ENCODE assay signal across 2 cellular contexts in the genomic region with DNA sequence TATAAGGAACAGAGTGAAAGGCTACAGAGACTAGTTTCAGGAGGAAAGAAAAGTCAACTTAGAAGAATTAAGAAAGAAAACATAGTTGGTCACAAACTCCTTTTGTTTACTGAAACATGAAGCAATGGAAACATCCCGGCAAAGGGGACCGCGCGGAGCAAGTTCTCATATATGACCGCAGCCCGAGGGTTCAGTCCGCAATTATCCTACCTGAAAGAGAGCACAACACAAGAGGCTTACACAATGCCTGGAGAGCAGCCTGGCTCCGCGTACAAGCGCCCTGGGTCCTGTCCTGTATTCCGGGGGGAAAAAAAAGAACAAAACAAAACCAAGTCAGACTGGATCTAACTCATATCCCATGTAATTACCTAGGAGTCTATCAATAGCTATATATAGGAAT.
A peak's percentile ranks its signal among the peaks of the same experiment; 100 is the strongest.
TF ChIP-seq lines count a peak whose summit lies in the region.

No MANE protein-coding gene starts in this region.

TF ChIP-seq in GM23338, 12 proteins besides CTCF, POLR2A, EP300 and RAD21:
- TF ChIP-seq ZNF114 (CRISPR knock-in tag; IDR thresholded peaks at IDR 0.05) (no peak), POLR2AphosphoS5 (IDR thresholded peaks at IDR 0.05; ENCODE audit: low read depth) (no peak), CREB1 (CRISPR knock-in tag; IDR thresholded peaks at IDR 0.05; ENCODE audit: low read depth) (no peak), EZH2phosphoT487 (IDR thresholded peaks at IDR 0.05; ENCODE audit: unreplicated experiment) (no peak), STAT1 (IDR thresholded peaks at IDR 0.05; ENCODE audit: unreplicated experiment) (no peak)
- TF ChIP-seq, protein P1, sequence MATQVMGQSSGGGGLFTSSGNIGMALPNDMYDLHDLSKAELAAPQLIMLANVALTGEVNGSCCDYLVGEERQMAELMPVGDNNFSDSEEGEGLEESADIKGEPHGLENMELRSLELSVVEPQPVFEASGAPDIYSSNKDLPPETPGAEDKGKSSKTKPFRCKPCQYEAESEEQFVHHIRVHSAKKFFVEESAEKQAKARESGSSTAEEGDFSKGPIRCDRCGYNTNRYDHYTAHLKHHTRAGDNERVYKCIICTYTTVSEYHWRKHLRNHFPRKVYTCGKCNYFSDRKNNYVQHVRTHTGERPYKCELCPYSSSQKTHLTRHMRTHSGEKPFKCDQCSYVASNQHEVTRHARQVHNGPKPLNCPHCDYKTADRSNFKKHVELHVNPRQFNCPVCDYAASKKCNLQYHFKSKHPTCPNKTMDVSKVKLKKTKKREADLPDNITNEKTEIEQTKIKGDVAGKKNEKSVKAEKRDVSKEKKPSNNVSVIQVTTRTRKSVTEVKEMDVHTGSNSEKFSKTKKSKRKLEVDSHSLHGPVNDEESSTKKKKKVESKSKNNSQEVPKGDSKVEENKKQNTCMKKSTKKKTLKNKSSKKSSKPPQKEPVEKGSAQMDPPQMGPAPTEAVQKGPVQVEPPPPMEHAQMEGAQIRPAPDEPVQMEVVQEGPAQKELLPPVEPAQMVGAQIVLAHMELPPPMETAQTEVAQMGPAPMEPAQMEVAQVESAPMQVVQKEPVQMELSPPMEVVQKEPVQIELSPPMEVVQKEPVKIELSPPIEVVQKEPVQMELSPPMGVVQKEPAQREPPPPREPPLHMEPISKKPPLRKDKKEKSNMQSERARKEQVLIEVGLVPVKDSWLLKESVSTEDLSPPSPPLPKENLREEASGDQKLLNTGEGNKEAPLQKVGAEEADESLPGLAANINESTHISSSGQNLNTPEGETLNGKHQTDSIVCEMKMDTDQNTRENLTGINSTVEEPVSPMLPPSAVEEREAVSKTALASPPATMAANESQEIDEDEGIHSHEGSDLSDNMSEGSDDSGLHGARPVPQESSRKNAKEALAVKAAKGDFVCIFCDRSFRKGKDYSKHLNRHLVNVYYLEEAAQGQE (IDR thresholded peaks at IDR 0.05; ENCODE audit: unreplicated experiment), result no peak
- TF ChIP-seq, protein P2, sequence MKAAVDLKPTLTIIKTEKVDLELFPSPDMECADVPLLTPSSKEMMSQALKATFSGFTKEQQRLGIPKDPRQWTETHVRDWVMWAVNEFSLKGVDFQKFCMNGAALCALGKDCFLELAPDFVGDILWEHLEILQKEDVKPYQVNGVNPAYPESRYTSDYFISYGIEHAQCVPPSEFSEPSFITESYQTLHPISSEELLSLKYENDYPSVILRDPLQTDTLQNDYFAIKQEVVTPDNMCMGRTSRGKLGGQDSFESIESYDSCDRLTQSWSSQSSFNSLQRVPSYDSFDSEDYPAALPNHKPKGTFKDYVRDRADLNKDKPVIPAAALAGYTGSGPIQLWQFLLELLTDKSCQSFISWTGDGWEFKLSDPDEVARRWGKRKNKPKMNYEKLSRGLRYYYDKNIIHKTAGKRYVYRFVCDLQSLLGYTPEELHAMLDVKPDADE (IDR thresholded peaks at IDR 0.05), result no peak

TF ChIP-seq in HepG2, 621 proteins besides CTCF, POLR2A, EP300 and RAD21:
- no peak for TF ChIP-seq ATF1 (CRISPR knock-in tag; IDR thresholded peaks at IDR 0.05)
- TF ChIP-seq, protein P3, sequence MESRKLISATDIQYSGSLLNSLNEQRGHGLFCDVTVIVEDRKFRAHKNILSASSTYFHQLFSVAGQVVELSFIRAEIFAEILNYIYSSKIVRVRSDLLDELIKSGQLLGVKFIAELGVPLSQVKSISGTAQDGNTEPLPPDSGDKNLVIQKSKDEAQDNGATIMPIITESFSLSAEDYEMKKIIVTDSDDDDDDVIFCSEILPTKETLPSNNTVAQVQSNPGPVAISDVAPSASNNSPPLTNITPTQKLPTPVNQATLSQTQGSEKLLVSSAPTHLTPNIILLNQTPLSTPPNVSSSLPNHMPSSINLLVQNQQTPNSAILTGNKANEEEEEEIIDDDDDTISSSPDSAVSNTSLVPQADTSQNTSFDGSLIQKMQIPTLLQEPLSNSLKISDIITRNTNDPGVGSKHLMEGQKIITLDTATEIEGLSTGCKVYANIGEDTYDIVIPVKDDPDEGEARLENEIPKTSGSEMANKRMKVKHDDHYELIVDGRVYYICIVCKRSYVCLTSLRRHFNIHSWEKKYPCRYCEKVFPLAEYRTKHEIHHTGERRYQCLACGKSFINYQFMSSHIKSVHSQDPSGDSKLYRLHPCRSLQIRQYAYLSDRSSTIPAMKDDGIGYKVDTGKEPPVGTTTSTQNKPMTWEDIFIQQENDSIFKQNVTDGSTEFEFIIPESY (CRISPR knock-in tag; IDR thresholded peaks at IDR 0.05), result peak; percentile 77; the same call in 1 of the 2 replicates
